In the genomic region with DNA sequence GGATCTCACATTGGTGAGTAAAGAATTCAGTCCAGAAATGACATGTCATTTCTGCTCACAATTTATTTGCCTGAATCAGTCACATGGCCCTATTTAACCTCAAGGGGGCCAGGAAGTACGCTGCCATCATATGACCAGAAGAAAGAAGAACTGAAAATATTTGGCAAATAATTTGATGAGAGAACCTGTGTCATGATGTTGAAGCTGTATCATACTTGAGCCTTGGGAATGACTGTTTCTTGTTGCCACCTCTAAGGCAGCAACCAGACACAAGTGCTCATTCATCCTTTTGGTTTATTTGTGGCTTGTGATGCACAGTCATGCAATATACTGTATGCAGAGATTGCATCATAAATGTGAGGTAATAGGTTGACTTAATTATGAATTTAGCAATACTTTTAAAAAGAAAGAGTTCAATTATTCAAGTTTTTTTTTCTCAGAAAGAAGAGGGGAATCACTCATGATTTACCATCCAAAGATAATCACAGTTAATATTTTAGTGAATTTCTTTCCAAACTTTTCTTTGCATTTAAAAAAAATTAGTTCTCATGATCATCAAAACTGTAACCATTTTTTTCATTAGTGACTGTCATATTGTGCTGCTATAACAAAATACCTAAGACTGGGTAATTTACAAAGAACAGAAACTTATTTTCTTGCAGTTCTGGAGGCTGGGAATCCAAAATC, we compare ENCODE assay signal across 9 cellular contexts. TPM values are rescaled to one million over a fixed set of nuclear protein-coding genes. Genes with fewer than 3 reads are reported as not detected.
A peak's percentile ranks its signal among the peaks of the same experiment; 100 is the strongest.
DNase-seq lines count a peak whose midpoint lies in the region; ATAC-seq, FAIRE-seq and TF ChIP-seq lines count a peak whose summit lies in the region.
"Had no signal": no experiment of that assay in that cellular context is flagged by ENCODE, and none has a peak within 500 bp of the region (broad histone marks: within the 10 kb centered on the region; RNA-seq: fewer than 3 reads in every experiment).

No MANE protein-coding gene starts in this region.

- POLR2A ChIA-PET in Panc1 (lab: Charles Lee), result no interaction called here

- no peaks in the 10 kb centered on the region for H3K27me3 ChIP-seq in Panc1 (ENCODE audit: control insufficient read depth, insufficient read depth, low read length)
- H3K27me3 ChIP-seq in small intestine (ENCODE audit: control insufficient read depth in 2 of 2, insufficient read depth in 2 of 2, low read length in 2 of 2), result no peaks in the 10 kb centered on the region
- H3K27me3 ChIP-seq: pancreas had no signal

- H3K4me1 ChIP-seq in Panc1 (ENCODE audit: control insufficient read depth, insufficient read depth, low read length), result no peaks in the 10 kb centered on the region
- no peaks in the 10 kb centered on the region for H3K4me1 ChIP-seq in small intestine (ENCODE audit: control insufficient read depth in 2 of 2, insufficient read depth in 1 of 2, low read depth in 1 of 2, low read length in 1 of 2)
- H3K4me1 ChIP-seq: pancreas had no signal

- 61 to 76% (median 71%) methylated on average over 1 of the region's 1 CpG for WGBS in small intestine, 3 donors

- intact Hi-C loops in Panc1 (cut with micrococcal nuclease; ENCODE audit: unreplicated experiment), result no loop called here

- no TSS peak for BruUV-seq in Panc1 (replicated peaks; lab: Mats Ljungman, UMichigan)

- ATAC-seq in HG02885 (IDR thresholded peaks at IDR 0.05; ENCODE audit: poor library complexity, unreplicated experiment) (peak; percentile 75), Panc1 (no peak), left lobe of liver (peak; percentile 33)

- no peaks in the 10 kb centered on the region for H3K36me3 ChIP-seq in Panc1 (ENCODE audit: control insufficient read depth, insufficient read depth, low read length)
- no peaks in the 10 kb centered on the region for H3K36me3 ChIP-seq in small intestine (ENCODE audit: control insufficient read depth in 2 of 2, insufficient read depth in 2 of 2, low read length in 2 of 2)
- H3K36me3 ChIP-seq: pancreas had no signal

- TF ChIP-seq CTCF in Panc1 (IDR thresholded peaks at IDR 0.05), result no peak

- FAIRE-seq in small intestine (lab: Jason Lieb, UNC), result no peak
- FAIRE-seq: pancreas had no signal

- in situ Hi-C loops in Panc1 (cut with HindIII; ENCODE audit: low pct_unique_long_range_greater_than_20kb, low sequenced_read_pairs), result no loop called here

- CTCF ChIA-PET in Panc1 (lab: Charles Lee), result no interaction called here

- no peaks in the 10 kb centered on the region for H3K9me3 ChIP-seq in Panc1 (ENCODE audit: control insufficient read depth, insufficient read depth, low read depth, low read length)
- H3K9me3 ChIP-seq in small intestine (ENCODE audit: control insufficient read depth, low read depth), result no peaks in the 10 kb centered on the region
- H3K9me3 ChIP-seq: pancreas had no signal

- H3K27ac ChIP-seq in Panc1 (ENCODE audit: low read length) (no peak overlapping the region; the same call in 1 of the 2 replicates), small intestine (ENCODE audit: low read depth in 1 of 2, low read length in 1 of 2) (no peak overlapping the region)

- no peak overlapping the region for H3K4me3 ChIP-seq in Panc1 (ENCODE audit: low read depth in 2 of 2, low read length in 2 of 2)
- no peak overlapping the region for H3K4me3 ChIP-seq in small intestine (ENCODE audit: low read depth in 1 of 2, low read length in 2 of 2)
- H3K4me3 ChIP-seq: pancreas had no signal

- DNase-seq in NK-92 treated with Interleukin-12 subunit alpha and Interleukin-12 subunit beta, amount 100 ng/mL, for 24 hours (lab: John Stamatoyannopoulos, UW), result peak; percentile 9
- DNase-seq in NK-92 (lab: John Stamatoyannopoulos, UW; ENCODE audit: unreplicated experiment), result no peak
- DNase-seq in Panc1 (ENCODE audit: low read depth, low spot score), result peak; percentile 39
- no peak for DNase-seq in left lobe of liver (ENCODE audit: low spot score)
- DNase-seq in NCI-H82 treated with DMSO at 0.1 percent for 48 hours (lab: John Stamatoyannopoulos, UW; ENCODE audit: unreplicated experiment), result no peak
- DNase-seq in NCI-H226, result no peak
- DNase-seq in small intestine, result no peak
- DNase-seq: pancreas had no signal

RNA-seq across cellular contexts. Expression of a gene that starts 8.2 kb away (rescaled TPM):
- total RNA-seq in Panc1 (2021; ENCODE audit: unreplicated experiment) (54.6 TPM), left lobe of liver (16.1 TPM)
- 21.9 TPM for polyA plus RNA-seq in Panc1 (2012; ENCODE audit: insufficient read length)
- polyA plus RNA-seq in small intestine, result 1 to 10 TPM; 6.2 to 7.8 (median 7.0) TPM

Comparison
In these comparisons a context has a peak if more than half of its experiments do, and no peak if none do; other contexts are left out.
1. DNase-seq: peak in NK-92 treated with Interleukin-12 subunit alpha and Interleukin-12 subunit beta, amount 100 ng/mL, for 24 hours (single experiment) and Panc1 (single experiment); none in NK-92 (single experiment), left lobe of liver (single experiment), NCI-H82 treated with DMSO at 0.1 percent for 48 hours (single experiment), NCI-H226 (single experiment) and small intestine (single experiment).